8 cellular contexts compared by ENCODE assay signal in the genomic region with DNA sequence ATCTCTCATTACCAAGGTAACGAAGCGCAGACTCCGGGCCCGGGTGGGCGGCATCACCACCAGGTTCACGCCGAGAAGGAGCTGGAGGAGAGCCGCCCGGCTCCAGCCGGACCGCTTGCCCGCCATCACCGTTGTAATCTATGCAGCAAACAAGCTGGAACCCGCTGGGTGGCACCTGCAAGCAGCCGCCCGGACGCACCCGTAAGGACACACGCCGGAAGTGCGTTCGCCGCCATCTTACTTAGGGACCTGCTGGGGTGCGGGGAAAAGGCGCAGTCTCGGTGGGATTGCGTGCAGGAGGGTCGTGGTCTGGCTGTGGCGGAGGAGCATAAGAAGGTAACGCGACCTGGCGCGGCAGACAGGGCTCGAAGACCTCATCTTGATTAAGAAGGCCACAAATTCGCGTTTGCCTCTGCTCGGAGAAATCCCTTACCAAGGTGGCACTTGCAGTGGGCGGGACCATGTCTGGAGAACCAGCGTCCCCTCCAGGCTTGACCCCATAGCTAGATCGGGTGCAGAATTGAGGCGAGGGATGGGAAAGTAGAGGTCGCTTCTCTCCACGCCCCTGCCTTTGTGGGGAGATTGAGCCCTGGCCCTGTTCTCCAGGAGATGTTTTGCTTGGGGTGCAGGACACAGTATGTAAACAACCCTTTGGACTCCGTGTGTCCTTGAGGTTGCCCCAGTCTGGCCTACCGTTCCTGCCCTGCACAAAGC. TPM values are rescaled to one million over a fixed set of nuclear protein-coding genes. Genes with fewer than 3 reads are reported as not detected.
DNase-seq lines count a peak whose midpoint lies in the region; ATAC-seq, FAIRE-seq and TF ChIP-seq lines count a peak whose summit lies in the region.

Gene ACP2 (minus strand): TSS at position 151 of the 714 bp plus-strand sequence. CDS start 25 bp downstream, at position 126.

- H3K36me3 ChIP-seq in left ventricle myocardium inferior: peaks cover 33% of the 10 kb centered on the region
- H3K36me3 ChIP-seq in uterus: no peaks in the 10 kb centered on the region

- H3K4me1 ChIP-seq in left ventricle myocardium inferior (peaks cover 45% of the 10 kb centered on the region), uterus (peaks cover 0 to 7% of the 10 kb centered on the region in 2 donors)

- TF ChIP-seq CTCF in left ventricle myocardium inferior (IDR thresholded peaks at IDR 0.05; ENCODE audit: borderline replicate concordance): peak; percentile 36
- TF ChIP-seq CTCF in uterus (IDR thresholded peaks at IDR 0.05): peak; percentile 17 to 52 (median 28)

- peak within 1 kb of the TSS; percentile 83 for H3K4me3 ChIP-seq in left ventricle myocardium inferior
- H3K4me3 ChIP-seq in uterus: peak within 1 kb of the TSS; percentile 69 to 77

- intact Hi-C loops in T-helper 1 cell treated with Interleukin-12 subunit alpha and Interleukin-12 subunit beta and Interleukin-4 antibody, amounts not matched to agents 30 ng/mL and 1 ng/mL, for 36 hours (cut with micrococcal nuclease): loop anchor here (1.0 to 10.0 kb wide), 13 partner anchors 14 to 548 kb away; partner anchors contain the start of genes ARHGAP1, CSTPP1, FNBP4 and NDUFS3
- intact Hi-C loops in left ventricle myocardium inferior (cut with micrococcal nuclease) (no loop called here), uterus (cut with DNase I; ENCODE audit: low total_unique reads) (no loop called here)

- no peaks in the 10 kb centered on the region for H3K27me3 ChIP-seq in left ventricle myocardium inferior (ENCODE audit: low read depth)
- no peaks in the 10 kb centered on the region for H3K27me3 ChIP-seq in uterus

- peak; percentile 90 for ATAC-seq in HG02678 (IDR thresholded peaks at IDR 0.05; ENCODE audit: unreplicated experiment)

- H3K27ac ChIP-seq in left ventricle myocardium inferior (replicated peaks) (peak within 1 kb of the TSS; percentile 86), uterus (peak within 1 kb of the TSS; percentile 80 to 83)

- FAIRE-seq in GM12892 (lab: Jason Lieb, UNC): peak; percentile 99

- DNase-seq in GM12892 (ENCODE audit: insufficient read length) (peak; percentile 75), NCI-H1105 (lab: John Stamatoyannopoulos, UW) (peak; percentile 89), amniotic epithelial cell (ENCODE audit: low read depth) (peak; percentile 85), left ventricle myocardium inferior (peak; percentile 87), pulmonary artery endothelial cell (ENCODE audit: low read depth, low spot score) (no peak), uterus (peak; percentile 84)

- peak; percentile 88; the same call in 1 of the 2 replicates for TF ChIP-seq POLR2A in GM12892 (IDR thresholded peaks at IDR 0.05; ENCODE audit: low read depth, low read length)
- TF ChIP-seq POLR2A in uterus (IDR thresholded peaks at IDR 0.05): peak; percentile 25 to 50

- no peaks in the 10 kb centered on the region for H3K9me3 ChIP-seq in left ventricle myocardium inferior (replicated peaks)
- H3K9me3 ChIP-seq in uterus: no peaks in the 10 kb centered on the region

RNA-seq across cellular contexts. Expression of gene ACP2, which starts in this region (rescaled TPM):
- 7.1 TPM for polyA plus RNA-seq in GM12892 (2012; ENCODE audit: missing spikeins)
- 41.7 and 45.3 TPM in 2 replicates for total RNA-seq in T-helper 1 cell treated with Interleukin-12 subunit alpha and Interleukin-12 subunit beta and Interleukin-4 antibody, amounts not matched to agents 30 ng/mL and 1 ng/mL, for 36 hours
- 17.7 TPM for total RNA-seq in left ventricle myocardium inferior
- total RNA-seq in pulmonary artery endothelial cell: 16.9 and 24.3 TPM in 2 replicates
- 10 to 100 TPM; 25.6 to 36.6 (median 27.1) TPM for total RNA-seq in uterus
